In the genomic region with DNA sequence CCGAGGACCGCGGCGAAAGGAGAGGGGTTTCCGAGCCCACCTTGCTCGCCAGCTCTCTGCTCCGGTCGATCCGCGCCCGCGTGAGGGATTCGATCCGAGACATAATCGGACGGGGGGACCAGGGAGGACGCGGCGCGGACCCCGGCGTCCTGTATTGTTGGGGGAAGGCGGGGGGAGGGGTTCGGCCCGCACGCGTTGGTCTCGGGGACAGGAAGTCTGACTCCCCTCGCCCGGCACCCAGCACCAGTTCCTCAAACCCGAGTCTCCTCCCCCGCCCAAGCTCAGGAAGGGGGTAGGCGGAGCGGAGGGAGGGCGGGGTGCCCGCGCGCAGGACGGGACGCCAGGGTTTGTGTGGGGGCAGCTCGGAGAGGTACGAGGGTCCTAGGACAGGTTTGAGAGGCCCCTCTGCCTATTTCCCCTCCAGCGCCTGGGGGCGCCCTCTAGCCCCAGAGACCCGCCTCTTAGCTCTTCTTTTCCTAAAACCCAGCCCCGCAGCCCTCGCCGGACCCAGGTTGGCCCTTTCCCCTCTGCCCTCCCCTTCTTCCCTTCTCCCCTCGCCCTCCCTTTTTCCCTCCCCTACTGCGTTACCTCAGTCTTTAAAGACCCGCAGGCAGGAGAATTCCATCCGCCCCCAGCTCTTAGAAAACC, we compare ENCODE assay signal across 1 cellular context.
A peak's percentile ranks its signal among the peaks of the same experiment; 100 is the strongest.
TF ChIP-seq lines count a peak whose summit lies in the region.

A gene (minus strand): TSS at position 223 of the 648 bp plus-strand sequence. CDS start 120 bp downstream, at position 103.

TF ChIP-seq in HepG2, 621 proteins besides CTCF, POLR2A, EP300 and RAD21 (continued from another document and continues in another):
- TF ChIP-seq, protein P1, sequence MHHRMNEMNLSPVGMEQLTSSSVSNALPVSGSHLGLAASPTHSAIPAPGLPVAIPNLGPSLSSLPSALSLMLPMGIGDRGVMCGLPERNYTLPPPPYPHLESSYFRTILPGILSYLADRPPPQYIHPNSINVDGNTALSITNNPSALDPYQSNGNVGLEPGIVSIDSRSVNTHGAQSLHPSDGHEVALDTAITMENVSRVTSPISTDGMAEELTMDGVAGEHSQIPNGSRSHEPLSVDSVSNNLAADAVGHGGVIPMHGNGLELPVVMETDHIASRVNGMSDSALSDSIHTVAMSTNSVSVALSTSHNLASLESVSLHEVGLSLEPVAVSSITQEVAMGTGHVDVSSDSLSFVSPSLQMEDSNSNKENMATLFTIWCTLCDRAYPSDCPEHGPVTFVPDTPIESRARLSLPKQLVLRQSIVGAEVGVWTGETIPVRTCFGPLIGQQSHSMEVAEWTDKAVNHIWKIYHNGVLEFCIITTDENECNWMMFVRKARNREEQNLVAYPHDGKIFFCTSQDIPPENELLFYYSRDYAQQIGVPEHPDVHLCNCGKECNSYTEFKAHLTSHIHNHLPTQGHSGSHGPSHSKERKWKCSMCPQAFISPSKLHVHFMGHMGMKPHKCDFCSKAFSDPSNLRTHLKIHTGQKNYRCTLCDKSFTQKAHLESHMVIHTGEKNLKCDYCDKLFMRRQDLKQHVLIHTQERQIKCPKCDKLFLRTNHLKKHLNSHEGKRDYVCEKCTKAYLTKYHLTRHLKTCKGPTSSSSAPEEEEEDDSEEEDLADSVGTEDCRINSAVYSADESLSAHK (CRISPR knock-in tag; IDR thresholded peaks at IDR 0.05; ENCODE audit: borderline replicate concordance): no peak
- TF ChIP-seq, protein P2, sequence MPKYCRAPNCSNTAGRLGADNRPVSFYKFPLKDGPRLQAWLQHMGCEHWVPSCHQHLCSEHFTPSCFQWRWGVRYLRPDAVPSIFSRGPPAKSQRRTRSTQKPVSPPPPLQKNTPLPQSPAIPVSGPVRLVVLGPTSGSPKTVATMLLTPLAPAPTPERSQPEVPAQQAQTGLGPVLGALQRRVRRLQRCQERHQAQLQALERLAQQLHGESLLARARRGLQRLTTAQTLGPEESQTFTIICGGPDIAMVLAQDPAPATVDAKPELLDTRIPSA (CRISPR knock-in tag; IDR thresholded peaks at IDR 0.05; ENCODE audit: borderline replicate concordance): no peak
- 0 out of 2 replicates have a peak, but pooled peaks have one; percentile 4 for TF ChIP-seq STAG1 (CRISPR knock-in tag; IDR thresholded peaks at IDR 0.05)
- TF ChIP-seq TEAD2 (CRISPR knock-in tag; IDR thresholded peaks at IDR 0.05): no peak
- TF ChIP-seq, protein P3, sequence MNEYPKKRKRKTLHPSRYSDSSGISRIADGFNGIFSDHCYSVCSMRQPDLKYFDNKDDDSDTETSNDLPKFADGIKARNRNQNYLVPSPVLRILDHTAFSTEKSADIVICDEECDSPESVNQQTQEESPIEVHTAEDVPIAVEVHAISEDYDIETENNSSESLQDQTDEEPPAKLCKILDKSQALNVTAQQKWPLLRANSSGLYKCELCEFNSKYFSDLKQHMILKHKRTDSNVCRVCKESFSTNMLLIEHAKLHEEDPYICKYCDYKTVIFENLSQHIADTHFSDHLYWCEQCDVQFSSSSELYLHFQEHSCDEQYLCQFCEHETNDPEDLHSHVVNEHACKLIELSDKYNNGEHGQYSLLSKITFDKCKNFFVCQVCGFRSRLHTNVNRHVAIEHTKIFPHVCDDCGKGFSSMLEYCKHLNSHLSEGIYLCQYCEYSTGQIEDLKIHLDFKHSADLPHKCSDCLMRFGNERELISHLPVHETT (CRISPR knock-in tag; conservative IDR thresholded peaks at IDR 0.05): no peak
- TF ChIP-seq, protein P4, sequence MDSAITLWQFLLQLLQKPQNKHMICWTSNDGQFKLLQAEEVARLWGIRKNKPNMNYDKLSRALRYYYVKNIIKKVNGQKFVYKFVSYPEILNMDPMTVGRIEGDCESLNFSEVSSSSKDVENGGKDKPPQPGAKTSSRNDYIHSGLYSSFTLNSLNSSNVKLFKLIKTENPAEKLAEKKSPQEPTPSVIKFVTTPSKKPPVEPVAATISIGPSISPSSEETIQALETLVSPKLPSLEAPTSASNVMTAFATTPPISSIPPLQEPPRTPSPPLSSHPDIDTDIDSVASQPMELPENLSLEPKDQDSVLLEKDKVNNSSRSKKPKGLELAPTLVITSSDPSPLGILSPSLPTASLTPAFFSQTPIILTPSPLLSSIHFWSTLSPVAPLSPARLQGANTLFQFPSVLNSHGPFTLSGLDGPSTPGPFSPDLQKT (CRISPR knock-in tag; IDR thresholded peaks at IDR 0.05; ENCODE audit: borderline replicate concordance): no peak
- peak; percentile 38; the same call in 1 of the 2 replicates for TF ChIP-seq ZSCAN25 (CRISPR knock-in tag; IDR thresholded peaks at IDR 0.05)
- TF ChIP-seq, protein P5, sequence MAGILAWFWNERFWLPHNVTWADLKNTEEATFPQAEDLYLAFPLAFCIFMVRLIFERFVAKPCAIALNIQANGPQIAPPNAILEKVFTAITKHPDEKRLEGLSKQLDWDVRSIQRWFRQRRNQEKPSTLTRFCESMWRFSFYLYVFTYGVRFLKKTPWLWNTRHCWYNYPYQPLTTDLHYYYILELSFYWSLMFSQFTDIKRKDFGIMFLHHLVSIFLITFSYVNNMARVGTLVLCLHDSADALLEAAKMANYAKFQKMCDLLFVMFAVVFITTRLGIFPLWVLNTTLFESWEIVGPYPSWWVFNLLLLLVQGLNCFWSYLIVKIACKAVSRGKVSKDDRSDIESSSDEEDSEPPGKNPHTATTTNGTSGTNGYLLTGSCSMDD (CRISPR knock-in tag; IDR thresholded peaks at IDR 0.05): no peak
- no peak for TF ChIP-seq ZNF761 (CRISPR knock-in tag; conservative IDR thresholded peaks at IDR 0.05)
- TF ChIP-seq, protein P6, sequence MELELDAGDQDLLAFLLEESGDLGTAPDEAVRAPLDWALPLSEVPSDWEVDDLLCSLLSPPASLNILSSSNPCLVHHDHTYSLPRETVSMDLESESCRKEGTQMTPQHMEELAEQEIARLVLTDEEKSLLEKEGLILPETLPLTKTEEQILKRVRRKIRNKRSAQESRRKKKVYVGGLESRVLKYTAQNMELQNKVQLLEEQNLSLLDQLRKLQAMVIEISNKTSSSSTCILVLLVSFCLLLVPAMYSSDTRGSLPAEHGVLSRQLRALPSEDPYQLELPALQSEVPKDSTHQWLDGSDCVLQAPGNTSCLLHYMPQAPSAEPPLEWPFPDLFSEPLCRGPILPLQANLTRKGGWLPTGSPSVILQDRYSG (CRISPR knock-in tag; IDR thresholded peaks at IDR 0.05): no peak
- no peak for TF ChIP-seq BRCA1 (CRISPR knock-in tag; IDR thresholded peaks at IDR 0.05)
- TF ChIP-seq CREM (IDR thresholded peaks at IDR 0.05): no peak
- TF ChIP-seq CREM (CRISPR knock-in tag; IDR thresholded peaks at IDR 0.05): no peak
- TF ChIP-seq RNF2 (conservative IDR thresholded peaks at IDR 0.05; ENCODE audit: low read depth): no peak
- TF ChIP-seq, protein P7, sequence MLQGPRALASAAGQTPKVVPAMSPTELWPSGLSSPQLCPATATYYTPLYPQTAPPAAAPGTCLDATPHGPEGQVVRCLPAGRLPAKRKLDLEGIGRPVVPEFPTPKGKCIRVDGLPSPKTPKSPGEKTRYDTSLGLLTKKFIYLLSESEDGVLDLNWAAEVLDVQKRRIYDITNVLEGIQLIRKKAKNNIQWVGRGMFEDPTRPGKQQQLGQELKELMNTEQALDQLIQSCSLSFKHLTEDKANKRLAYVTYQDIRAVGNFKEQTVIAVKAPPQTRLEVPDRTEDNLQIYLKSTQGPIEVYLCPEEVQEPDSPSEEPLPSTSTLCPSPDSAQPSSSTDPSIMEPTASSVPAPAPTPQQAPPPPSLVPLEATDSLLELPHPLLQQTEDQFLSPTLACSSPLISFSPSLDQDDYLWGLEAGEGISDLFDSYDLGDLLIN (CRISPR knock-in tag; IDR thresholded peaks at IDR 0.05; ENCODE audit: borderline replicate concordance): no peak
- TF ChIP-seq ZNF567 (CRISPR knock-in tag; IDR thresholded peaks at IDR 0.05; ENCODE audit: borderline replicate concordance): no peak
- no peak for TF ChIP-seq NR3C1 (CRISPR knock-in tag; IDR thresholded peaks at IDR 0.05)
- TF ChIP-seq ZNF589 (CRISPR knock-in tag; conservative IDR thresholded peaks at IDR 0.05): no peak
- TF ChIP-seq NFYB (CRISPR knock-in tag; IDR thresholded peaks at IDR 0.05): no peak
- TF ChIP-seq ZNF350 (CRISPR knock-in tag; IDR thresholded peaks at IDR 0.05; ENCODE audit: borderline replicate concordance, low read depth): no peak
- no peak for TF ChIP-seq FOSL2 (CRISPR knock-in tag; IDR thresholded peaks at IDR 0.05)
- TF ChIP-seq, protein P8, sequence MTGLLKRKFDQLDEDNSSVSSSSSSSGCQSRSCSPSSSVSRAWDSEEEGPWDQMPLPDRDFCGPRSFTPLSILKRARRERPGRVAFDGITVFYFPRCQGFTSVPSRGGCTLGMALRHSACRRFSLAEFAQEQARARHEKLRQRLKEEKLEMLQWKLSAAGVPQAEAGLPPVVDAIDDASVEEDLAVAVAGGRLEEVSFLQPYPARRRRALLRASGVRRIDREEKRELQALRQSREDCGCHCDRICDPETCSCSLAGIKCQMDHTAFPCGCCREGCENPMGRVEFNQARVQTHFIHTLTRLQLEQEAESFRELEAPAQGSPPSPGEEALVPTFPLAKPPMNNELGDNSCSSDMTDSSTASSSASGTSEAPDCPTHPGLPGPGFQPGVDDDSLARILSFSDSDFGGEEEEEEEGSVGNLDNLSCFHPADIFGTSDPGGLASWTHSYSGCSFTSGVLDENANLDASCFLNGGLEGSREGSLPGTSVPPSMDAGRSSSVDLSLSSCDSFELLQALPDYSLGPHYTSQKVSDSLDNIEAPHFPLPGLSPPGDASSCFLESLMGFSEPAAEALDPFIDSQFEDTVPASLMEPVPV (CRISPR knock-in tag; IDR thresholded peaks at IDR 0.05): peak; percentile 41; the same call in 1 of the 2 replicates
- no peak for TF ChIP-seq HOXA3 (CRISPR knock-in tag; IDR thresholded peaks at IDR 0.05)
- no peak for TF ChIP-seq MAZ (IDR thresholded peaks at IDR 0.05; ENCODE audit: borderline replicate concordance, low read depth, low read length)
- peak; percentile 79 for TF ChIP-seq MAZ (CRISPR knock-in tag; IDR thresholded peaks at IDR 0.05; ENCODE audit: low read depth)
- no peak for TF ChIP-seq PAWR (CRISPR knock-in tag; IDR thresholded peaks at IDR 0.05; ENCODE audit: borderline replicate concordance)
- TF ChIP-seq CBFB (CRISPR knock-in tag; IDR thresholded peaks at IDR 0.05): no peak
- TF ChIP-seq MTF2 (CRISPR knock-in tag; IDR thresholded peaks at IDR 0.05; ENCODE audit: borderline replicate concordance): no peak
- no peak for TF ChIP-seq CC2D1A (CRISPR knock-in tag; IDR thresholded peaks at IDR 0.05)
- TF ChIP-seq SIN3A (IDR thresholded peaks at IDR 0.05; ENCODE audit: borderline replicate concordance, low read depth, low read length): peak; percentile 44; the same call in 1 of the 2 replicates
- TF ChIP-seq HNRNPH1 (optimal IDR thresholded peaks at IDR 0.05; ENCODE audit: low read depth, low read length): no peak
- TF ChIP-seq, protein P9, sequence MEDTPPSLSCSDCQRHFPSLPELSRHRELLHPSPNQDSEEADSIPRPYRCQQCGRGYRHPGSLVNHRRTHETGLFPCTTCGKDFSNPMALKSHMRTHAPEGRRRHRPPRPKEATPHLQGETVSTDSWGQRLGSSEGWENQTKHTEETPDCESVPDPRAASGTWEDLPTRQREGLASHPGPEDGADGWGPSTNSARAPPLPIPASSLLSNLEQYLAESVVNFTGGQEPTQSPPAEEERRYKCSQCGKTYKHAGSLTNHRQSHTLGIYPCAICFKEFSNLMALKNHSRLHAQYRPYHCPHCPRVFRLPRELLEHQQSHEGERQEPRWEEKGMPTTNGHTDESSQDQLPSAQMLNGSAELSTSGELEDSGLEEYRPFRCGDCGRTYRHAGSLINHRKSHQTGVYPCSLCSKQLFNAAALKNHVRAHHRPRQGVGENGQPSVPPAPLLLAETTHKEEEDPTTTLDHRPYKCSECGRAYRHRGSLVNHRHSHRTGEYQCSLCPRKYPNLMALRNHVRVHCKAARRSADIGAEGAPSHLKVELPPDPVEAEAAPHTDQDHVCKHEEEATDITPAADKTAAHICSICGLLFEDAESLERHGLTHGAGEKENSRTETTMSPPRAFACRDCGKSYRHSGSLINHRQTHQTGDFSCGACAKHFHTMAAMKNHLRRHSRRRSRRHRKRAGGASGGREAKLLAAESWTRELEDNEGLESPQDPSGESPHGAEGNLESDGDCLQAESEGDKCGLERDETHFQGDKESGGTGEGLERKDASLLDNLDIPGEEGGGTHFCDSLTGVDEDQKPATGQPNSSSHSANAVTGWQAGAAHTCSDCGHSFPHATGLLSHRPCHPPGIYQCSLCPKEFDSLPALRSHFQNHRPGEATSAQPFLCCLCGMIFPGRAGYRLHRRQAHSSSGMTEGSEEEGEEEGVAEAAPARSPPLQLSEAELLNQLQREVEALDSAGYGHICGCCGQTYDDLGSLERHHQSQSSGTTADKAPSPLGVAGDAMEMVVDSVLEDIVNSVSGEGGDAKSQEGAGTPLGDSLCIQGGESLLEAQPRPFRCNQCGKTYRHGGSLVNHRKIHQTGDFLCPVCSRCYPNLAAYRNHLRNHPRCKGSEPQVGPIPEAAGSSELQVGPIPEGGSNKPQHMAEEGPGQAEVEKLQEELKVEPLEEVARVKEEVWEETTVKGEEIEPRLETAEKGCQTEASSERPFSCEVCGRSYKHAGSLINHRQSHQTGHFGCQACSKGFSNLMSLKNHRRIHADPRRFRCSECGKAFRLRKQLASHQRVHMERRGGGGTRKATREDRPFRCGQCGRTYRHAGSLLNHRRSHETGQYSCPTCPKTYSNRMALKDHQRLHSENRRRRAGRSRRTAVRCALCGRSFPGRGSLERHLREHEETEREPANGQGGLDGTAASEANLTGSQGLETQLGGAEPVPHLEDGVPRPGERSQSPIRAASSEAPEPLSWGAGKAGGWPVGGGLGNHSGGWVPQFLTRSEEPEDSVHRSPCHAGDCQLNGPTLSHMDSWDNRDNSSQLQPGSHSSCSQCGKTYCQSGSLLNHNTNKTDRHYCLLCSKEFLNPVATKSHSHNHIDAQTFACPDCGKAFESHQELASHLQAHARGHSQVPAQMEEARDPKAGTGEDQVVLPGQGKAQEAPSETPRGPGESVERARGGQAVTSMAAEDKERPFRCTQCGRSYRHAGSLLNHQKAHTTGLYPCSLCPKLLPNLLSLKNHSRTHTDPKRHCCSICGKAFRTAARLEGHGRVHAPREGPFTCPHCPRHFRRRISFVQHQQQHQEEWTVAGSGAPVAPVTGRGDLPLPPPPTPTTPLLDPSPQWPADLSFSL (CRISPR knock-in tag; IDR thresholded peaks at IDR 0.05): no peak
- no peak for TF ChIP-seq TARDBP (CRISPR knock-in tag; IDR thresholded peaks at IDR 0.05)
- TF ChIP-seq JUNB (CRISPR knock-in tag; IDR thresholded peaks at IDR 0.05; ENCODE audit: borderline replicate concordance): no peak
- TF ChIP-seq ZNF12 (CRISPR knock-in tag; IDR thresholded peaks at IDR 0.05): no peak
- TF ChIP-seq MIER3 (CRISPR knock-in tag; IDR thresholded peaks at IDR 0.05; ENCODE audit: borderline replicate concordance): no peak
- TF ChIP-seq MEIS2 (CRISPR knock-in tag; IDR thresholded peaks at IDR 0.05): no peak
- no peak for TF ChIP-seq RELA (CRISPR knock-in tag; IDR thresholded peaks at IDR 0.05)
- TF ChIP-seq SMAD1 (CRISPR knock-in tag; IDR thresholded peaks at IDR 0.05; ENCODE audit: borderline replicate concordance, low read depth): no peak
